14 cellular contexts compared by ENCODE assay signal in the genomic region with DNA sequence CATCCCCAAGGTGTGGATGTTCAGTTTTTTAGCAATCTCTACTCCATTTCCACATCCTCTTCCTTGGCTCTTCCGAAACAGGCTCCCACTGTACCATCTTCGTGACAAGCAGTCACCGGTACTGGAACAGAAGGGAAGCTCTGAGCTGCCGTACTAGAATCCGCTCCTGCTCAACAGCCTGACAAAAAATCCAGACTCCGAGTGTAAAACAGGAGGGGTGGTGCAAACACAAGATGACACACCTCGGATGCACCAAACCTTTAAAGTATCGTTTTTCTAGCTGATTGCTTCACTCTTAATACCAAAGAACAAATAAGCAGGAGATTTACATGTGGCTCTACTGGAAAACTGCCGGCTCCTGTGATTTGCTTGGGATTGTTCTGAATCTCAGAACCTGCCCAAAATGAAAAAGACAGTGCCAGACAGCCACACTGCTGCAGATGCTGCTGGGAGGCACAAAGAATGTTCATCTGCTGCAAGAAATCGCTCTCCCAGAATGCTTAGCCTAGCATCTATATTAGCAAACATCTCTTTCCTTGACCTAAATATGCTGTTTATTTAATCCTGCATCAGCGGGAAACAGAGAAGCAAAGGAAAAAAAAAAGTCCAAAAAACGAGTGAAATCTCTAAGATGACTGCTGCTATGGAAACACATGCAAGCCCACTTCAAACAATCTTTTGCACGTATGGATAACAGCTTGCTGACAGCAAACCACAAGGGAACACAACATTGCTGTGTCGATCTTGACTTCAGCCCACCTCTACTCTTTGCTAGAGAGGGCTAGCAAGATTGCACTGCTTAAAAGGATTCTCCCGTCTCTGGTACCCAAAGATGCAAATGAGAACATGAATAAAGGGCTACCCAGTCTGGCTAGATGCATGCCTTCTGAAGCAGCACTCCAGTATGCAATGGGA. TPM values are rescaled to one million over a fixed set of nuclear protein-coding genes. Genes with fewer than 3 reads are reported as not detected.
DNase-seq lines count a peak whose midpoint lies in the region; ATAC-seq lines count a peak whose summit lies in the region.
"Had no signal": no experiment of that assay in that cellular context is flagged by ENCODE, and none has a peak within 500 bp of the region (broad histone marks: within the 10 kb centered on the region; RNA-seq: fewer than 3 reads in every experiment).

No MANE protein-coding gene starts in this region.

- H4K20me1 ChIP-seq in Karpas-422 (ENCODE audit: insufficient read depth, low read depth, low read length) = no peaks in the 10 kb centered on the region; the same call in 1 of the 2 replicates

- POLR2A ChIA-PET in naive thymus-derived CD8-positive, alpha-beta T cell (lab: Charles Lee) = interaction anchor here (0.6 to 1.9 kb wide), 2 partner anchors 14 to 40 kb away, joined by 3 to 5 read pairs; no protein-coding TSS in a partner anchor

- peaks cover 6% of the 10 kb centered on the region for H3K4me1 ChIP-seq in Karpas-422 (ENCODE audit: low read length)

- H3K27ac ChIP-seq in Karpas-422 (ENCODE audit: low read length) = no peak overlapping the region
- H3K27ac ChIP-seq: HL-60 had no signal

- H3K4me3 Mint-ChIP-seq in naive thymus-derived CD8-positive, alpha-beta T cell = peak overlapping the region; percentile 38 to 76 (median 67)
- H3K4me3 Mint-ChIP-seq: activated T-cell treated with anti-CD3 and anti-CD28 coated beads, Interleukin-2, amount 50 U/mL, for 4 hours had no signal

- no peaks in the 10 kb centered on the region for H3K9me3 ChIP-seq in Karpas-422 (ENCODE audit: low read length)

- H3K9me2 ChIP-seq in Karpas-422 (replicated peaks; ENCODE audit: insufficient read depth, low read length) = no peaks in the 10 kb centered on the region

- peak overlapping the region; percentile 45 to 97 (median 90) for H3K27ac Mint-ChIP-seq in naive thymus-derived CD8-positive, alpha-beta T cell

- H3K36me3 Mint-ChIP-seq in naive thymus-derived CD8-positive, alpha-beta T cell = peaks cover 0 to 2% (median 0%) of the 10 kb centered on the region in 3 donors

- peaks cover 42 to 82% (median 68%) of the 10 kb centered on the region in 4 donors for H3K4me1 Mint-ChIP-seq in naive thymus-derived CD8-positive, alpha-beta T cell

- no peaks in the 10 kb centered on the region for H3K27me3 ChIP-seq in Karpas-422 (ENCODE audit: low read length)

- H3K36me3 ChIP-seq in Karpas-422 (ENCODE audit: insufficient read depth, low read length) = no peaks in the 10 kb centered on the region

- no peak overlapping the region for H3K4me3 ChIP-seq in Jurkat, Clone E6-1 (ENCODE audit: low read length)
- no peak overlapping the region for H3K4me3 ChIP-seq in Karpas-422 (ENCODE audit: low read length)
- H3K4me3 ChIP-seq: lung had no signal

- H3K4me2 ChIP-seq in Karpas-422 (ENCODE audit: low read depth, low read length, poor library complexity, severe bottlenecking) = no peak overlapping the region

- no peak overlapping the region for H2AFZ ChIP-seq in Karpas-422 (ENCODE audit: low read length)

- peak; percentile 53 for DNase-seq in Ammon's horn (ENCODE audit: low spot score)
- DNase-seq in Jurkat, Clone E6-1 (ENCODE audit: low read depth, low spot score) = peak; percentile 73
- DNase-seq in cerebellar cortex (ENCODE audit: low spot score) = peak; percentile 85
- DNase-seq in naive thymus-derived CD8-positive, alpha-beta T cell = peak in 8 of 10 donors; percentile 18 to 78 (median 62)
- DNase-seq in Karpas-422 = no peak
- no peak for DNase-seq in ecto neural progenitor cell (ENCODE audit: low spot score)
- no peak for DNase-seq in KG1 (lab: John Stamatoyannopoulos, UW)
- DNase-seq in DMS 273 (lab: John Stamatoyannopoulos, UW; ENCODE audit: unreplicated experiment) = no peak
- DNase-seq: activated CD4-positive, alpha-beta T cell treated with anti-CD3 and anti-CD28 coated beads for 48 hours; activated T-cell treated with anti-CD3 and anti-CD28 coated beads, Interleukin-2, amount 50 U/mL, for 4 hours; DMS53; NCI-H1436 treated with DMSO at 0.1 percent for 48 hours had no signal

- H3K79me2 ChIP-seq in Karpas-422 (ENCODE audit: low read length) = no peaks in the 10 kb centered on the region

- H3K27me3 Mint-ChIP-seq in naive thymus-derived CD8-positive, alpha-beta T cell = peaks cover 0 to 1% (median 0%) of the 10 kb centered on the region in 5 donors

- no peak overlapping the region for H3K9ac ChIP-seq in Karpas-422 (ENCODE audit: low read length)

- peak; percentile 96 to 97 for ATAC-seq in naive thymus-derived CD8-positive, alpha-beta T cell

- H3K9me3 Mint-ChIP-seq in naive thymus-derived CD8-positive, alpha-beta T cell = no peaks in the 10 kb centered on the region
- H3K9me3 Mint-ChIP-seq: activated T-cell treated with anti-CD3 and anti-CD28 coated beads, Interleukin-2, amount 50 U/mL, for 4 hours had no signal

RNA-seq across cellular contexts. Expression of gene DOCK9, which starts 38.0 kb away (rescaled TPM):
- polyA plus RNA-seq in Jurkat, Clone E6-1 (2012; ENCODE audit: insufficient read depth, insufficient read length) = 4.8 TPM
- total RNA-seq in naive thymus-derived CD8-positive, alpha-beta T cell = 100 to 1,000 TPM; 201 to 211 TPM
- polyA plus RNA-seq in naive thymus-derived CD8-positive, alpha-beta T cell = 10 to 100 TPM in 2 of 3 donors, 1 to 10 TPM in 1; 6.6 to 36.8 (median 21.0) TPM
- 3.7 and 6.7 TPM in 2 replicates for total RNA-seq in Karpas-422 (2014; rRNA removed; shearing (Covaris generic); ENCODE audit: low replicate concordance)

Comparison
In these comparisons a context has a peak if more than half of its experiments do, and no peak if none do; other contexts are left out.
1. DNase-seq: peak in Ammon's horn (single experiment), Jurkat, Clone E6-1 (single experiment), cerebellar cortex (single experiment) and naive thymus-derived CD8-positive, alpha-beta T cell (8 of 10); none in Karpas-422 (single experiment), ecto neural progenitor cell (single experiment), KG1 (single experiment) and DMS 273 (single experiment).
2. RNA of gene DOCK9, which starts 38.0 kb away (total RNA-seq): 201 to 211 TPM in naive thymus-derived CD8-positive, alpha-beta T cell; 3.7 to 6.7 TPM in Karpas-422; every median in the first group is over 10 times any median in the second.